Comparison of ENCODE assay signal across 17 cellular contexts in the genomic region with DNA sequence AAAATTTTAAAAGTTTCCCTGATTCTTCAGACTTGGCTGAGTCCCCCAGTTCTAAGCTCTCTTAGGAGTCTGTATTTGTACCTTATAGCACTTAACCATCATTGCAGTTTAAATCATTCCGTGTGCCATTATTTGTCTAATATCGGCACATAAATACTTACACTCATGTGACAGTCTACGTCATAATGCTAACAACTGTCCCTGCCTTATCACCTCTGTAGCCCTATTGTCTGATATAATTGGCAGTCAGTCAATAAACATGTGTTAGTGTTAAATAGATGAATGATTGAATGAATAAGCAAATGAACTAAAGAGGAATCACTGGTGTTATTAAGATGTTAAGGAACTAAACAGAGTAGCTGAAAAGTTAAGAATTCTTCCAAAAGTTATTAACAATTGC.
DNase-seq lines count a peak whose midpoint lies in the region; ATAC-seq and TF ChIP-seq lines count a peak whose summit lies in the region.
"Had no signal": no experiment of that assay in that cellular context is flagged by ENCODE, and none has a peak within 500 bp of the region (broad histone marks: within the 10 kb centered on the region; RNA-seq: fewer than 3 reads in every experiment).

No MANE protein-coding gene starts in this region.

- H3K9me2 ChIP-seq in MM.1S (replicated peaks; ENCODE audit: insufficient read depth, low read length) = no peaks in the 10 kb centered on the region

- H3K27me3 ChIP-seq in spleen (replicated peaks in 1 of 7) (no peaks in the 10 kb centered on the region), MM.1S (replicated peaks; ENCODE audit: insufficient read depth, low read length) (no peaks in the 10 kb centered on the region)
- H3K27me3 ChIP-seq: adrenal gland had no signal

- H3K4me2 ChIP-seq in MM.1S (ENCODE audit: low read depth, low read length) = no peak overlapping the region

- H3K9me3 Mint-ChIP-seq in activated naive CD4-positive, alpha-beta T cell treated with anti-CD3 and anti-CD28 coated beads for 36 hours = peaks cover 4% of the 10 kb centered on the region
- H3K9me3 Mint-ChIP-seq in activated naive CD4-positive, alpha-beta T cell treated with anti-CD3 and anti-CD28 coated beads, Interleukin-2, amount 10 ng/mL, durations not matched to agents 7 days and 5 days = peaks cover 8% of the 10 kb centered on the region
- peaks cover 3% of the 10 kb centered on the region for H3K9me3 Mint-ChIP-seq in activated naive CD8-positive, alpha-beta T cell (ENCODE audit: low read depth)

- no peak for TF ChIP-seq POLR2A in spleen (IDR thresholded peaks at IDR 0.05)

- H3K27ac Mint-ChIP-seq in activated naive CD4-positive, alpha-beta T cell treated with anti-CD3 and anti-CD28 coated beads for 36 hours = peak overlapping the region; percentile 77
- no peak overlapping the region for H3K27ac Mint-ChIP-seq in activated naive CD4-positive, alpha-beta T cell treated with anti-CD3 and anti-CD28 coated beads, Interleukin-2, amount 10 ng/mL, durations not matched to agents 7 days and 5 days
- peak overlapping the region; percentile 79 for H3K27ac Mint-ChIP-seq in activated naive CD8-positive, alpha-beta T cell

- no peaks in the 10 kb centered on the region for H3K36me3 ChIP-seq in spleen
- no peaks in the 10 kb centered on the region for H3K36me3 ChIP-seq in MM.1S (replicated peaks; ENCODE audit: insufficient read depth, low read length)
- H3K36me3 ChIP-seq: adrenal gland had no signal

- H4K20me1 ChIP-seq in MM.1S (ENCODE audit: insufficient read depth, low read length) = no peaks in the 10 kb centered on the region

- H3K4me1 Mint-ChIP-seq in activated naive CD4-positive, alpha-beta T cell treated with anti-CD3 and anti-CD28 coated beads for 36 hours (ENCODE audit: low read depth) = peaks cover 36% of the 10 kb centered on the region
- H3K4me1 Mint-ChIP-seq in activated naive CD4-positive, alpha-beta T cell treated with anti-CD3 and anti-CD28 coated beads, Interleukin-2, amount 10 ng/mL, durations not matched to agents 7 days and 5 days = peaks cover 48% of the 10 kb centered on the region
- peaks cover 32% of the 10 kb centered on the region for H3K4me1 Mint-ChIP-seq in activated naive CD8-positive, alpha-beta T cell (ENCODE audit: low read depth)

- no peak for TF ChIP-seq CTCF in spleen (IDR thresholded peaks at IDR 0.05 in 8 of 11, conservative IDR thresholded peaks at IDR 0.05 in 3 of 11)
- no peak for TF ChIP-seq CTCF in MM.1S (IDR thresholded peaks at IDR 0.05; ENCODE audit: low read length)

- H3K36me3 Mint-ChIP-seq in activated naive CD4-positive, alpha-beta T cell treated with anti-CD3 and anti-CD28 coated beads for 36 hours (ENCODE audit: low read depth) = no peaks in the 10 kb centered on the region
- peaks cover 12% of the 10 kb centered on the region for H3K36me3 Mint-ChIP-seq in activated naive CD4-positive, alpha-beta T cell treated with anti-CD3 and anti-CD28 coated beads, Interleukin-2, amount 10 ng/mL, durations not matched to agents 7 days and 5 days
- peaks cover 4% of the 10 kb centered on the region for H3K36me3 Mint-ChIP-seq in activated naive CD8-positive, alpha-beta T cell

- no peak for DNase-seq in activated naive CD4-positive, alpha-beta T cell treated with anti-CD3 and anti-CD28 coated beads for 36 hours
- DNase-seq in activated naive CD4-positive, alpha-beta T cell treated with anti-CD3 and anti-CD28 coated beads, Interleukin-2, amount 10 ng/mL, durations not matched to agents 7 days and 5 days = no peak
- DNase-seq in spleen = no peak
- DNase-seq in MM.1S = no peak
- DNase-seq in LoVo (ENCODE audit: low spot score) = no peak
- DNase-seq: foreskin fibroblast; NCI-H1694; NCI-H510A; stimulated activated naive CD4-positive, alpha-beta T cell treated with Interleukin-2 at 50 U/mL for 16 hours; SW 1271 had no signal

- H3K27ac ChIP-seq in spleen (peak overlapping the region; percentile 24 to 83 (median 64)), MM.1S (ENCODE audit: low read length) (no peak overlapping the region)
- H3K27ac ChIP-seq: adrenal gland, parathyroid adenoma had no signal

- intact Hi-C loops in activated naive CD4-positive, alpha-beta T cell treated with anti-CD3 and anti-CD28 coated beads for 36 hours (cut with micrococcal nuclease) = loop anchor here (1.0 to 2.0 kb wide), 2 partner anchors 8 to 289 kb away; no protein-coding TSS in a partner anchor
- intact Hi-C loops in spleen (cut with DNase I; ENCODE audit: low total_unique reads) = no loop called here

- H3F3A ChIP-seq in MM.1S (ENCODE audit: insufficient read depth, low read length) = no peaks in the 10 kb centered on the region

- no peak overlapping the region for H3K9ac ChIP-seq in MM.1S (ENCODE audit: low read length)
- H3K9ac ChIP-seq: parathyroid adenoma had no signal

- no peak overlapping the region for H3K4me3 Mint-ChIP-seq in activated naive CD4-positive, alpha-beta T cell treated with anti-CD3 and anti-CD28 coated beads for 36 hours
- no peak overlapping the region for H3K4me3 Mint-ChIP-seq in activated naive CD4-positive, alpha-beta T cell treated with anti-CD3 and anti-CD28 coated beads, Interleukin-2, amount 10 ng/mL, durations not matched to agents 7 days and 5 days
- H3K4me3 Mint-ChIP-seq in activated naive CD8-positive, alpha-beta T cell = peak overlapping the region; percentile 17

- 47 to 82% (median 71%) methylated on average over 3 of the region's 3 CpGs for WGBS in spleen, 5 donors

- H3K27me3 Mint-ChIP-seq in activated naive CD4-positive, alpha-beta T cell treated with anti-CD3 and anti-CD28 coated beads for 36 hours (ENCODE audit: low read depth) = no peaks in the 10 kb centered on the region
- peaks cover 3% of the 10 kb centered on the region for H3K27me3 Mint-ChIP-seq in activated naive CD4-positive, alpha-beta T cell treated with anti-CD3 and anti-CD28 coated beads, Interleukin-2, amount 10 ng/mL, durations not matched to agents 7 days and 5 days
- no peaks in the 10 kb centered on the region for H3K27me3 Mint-ChIP-seq in activated naive CD8-positive, alpha-beta T cell

- H3K4me1 ChIP-seq in spleen (peaks cover 9 to 76% (median 28%) of the 10 kb centered on the region in 6 donors), MM.1S (ENCODE audit: low read length) (no peaks in the 10 kb centered on the region)
- H3K4me1 ChIP-seq: adrenal gland, parathyroid adenoma had no signal

- H2AFZ ChIP-seq in MM.1S (ENCODE audit: low read length) = no peak overlapping the region
- H2AFZ ChIP-seq: parathyroid adenoma had no signal

- H3K79me2 ChIP-seq in MM.1S (ENCODE audit: low read length) = no peaks in the 10 kb centered on the region
- H3K79me2 ChIP-seq: parathyroid adenoma had no signal

- H3K4me3 ChIP-seq in spleen (peak overlapping the region in 1 of 8 donors; percentile 12), MM.1S (ENCODE audit: low read length) (no peak overlapping the region)
- H3K4me3 ChIP-seq: adrenal gland, mucosa of descending colon had no signal

- H3K9me3 ChIP-seq in spleen (peaks cover 0 to under 1% (median 0%) of the 10 kb centered on the region in 8 donors), MM.1S (replicated peaks; ENCODE audit: insufficient read depth, low read length) (no peaks in the 10 kb centered on the region)
- H3K9me3 ChIP-seq: adrenal gland, mucosa of descending colon had no signal

- ATAC-seq in HG03159 (IDR thresholded peaks at IDR 0.05; ENCODE audit: unreplicated experiment) = peak; percentile 12
- ATAC-seq in GM21619 (IDR thresholded peaks at IDR 0.05; ENCODE audit: unreplicated experiment) = no peak
- ATAC-seq: left colon had no signal

- CTCF ChIA-PET in activated naive CD4-positive, alpha-beta T cell treated with anti-CD3 and anti-CD28 coated beads for 36 hours (lab: Charles Lee) = no interaction called here
- CTCF ChIA-PET in activated naive CD4-positive, alpha-beta T cell treated with anti-CD3 and anti-CD28 coated beads, Interleukin-2, amount 10 ng/mL, durations not matched to agents 7 days and 5 days (lab: Charles Lee) = no interaction called here
